21 cellular contexts compared by ENCODE assay signal in the genomic region with DNA sequence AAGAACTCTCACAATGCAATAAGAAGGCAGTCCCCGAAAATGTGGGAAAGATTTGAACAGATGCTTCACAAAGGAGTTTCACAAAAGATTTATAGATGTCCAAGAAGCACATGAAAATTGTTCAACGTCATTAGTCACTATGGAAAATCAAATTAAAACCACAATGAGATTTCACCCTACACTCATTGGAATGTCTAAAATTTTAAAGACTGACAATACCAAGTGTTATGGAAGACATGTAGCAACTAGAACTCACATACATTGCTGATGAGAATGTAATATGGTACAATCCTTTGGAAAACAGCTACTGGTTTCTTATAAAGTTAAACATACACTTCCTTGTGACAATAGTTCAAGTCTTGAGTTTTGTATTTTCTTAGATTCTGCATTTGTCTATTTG. TPM values are rescaled to one million over a fixed set of nuclear protein-coding genes. Genes with fewer than 3 reads are reported as not detected.
DNase-seq lines count a peak whose midpoint lies in the region; ATAC-seq, FAIRE-seq and TF ChIP-seq lines count a peak whose summit lies in the region.
"Had no signal": no experiment of that assay in that cellular context is flagged by ENCODE, and none has a peak within 500 bp of the region (broad histone marks: within the 10 kb centered on the region; RNA-seq: fewer than 3 reads in every experiment).

No MANE protein-coding gene starts in this region.

- H3K36me3 ChIP-seq in mammary epithelial cell (ENCODE audit: insufficient read depth, low read length) (no peaks in the 10 kb centered on the region), astrocyte (ENCODE audit: insufficient read depth, low read length) (no peaks in the 10 kb centered on the region)
- H3K36me3 ChIP-seq: HAP-1 had no signal

- 50% methylated on average over 2 of the region's 2 CpGs for WGBS in mammary epithelial cell (ENCODE audit: low coverage, missing lambda C conversion rate)

- H3K4me3 ChIP-seq in mammary epithelial cell (replicated peaks in 1 of 3; ENCODE audit: insufficient read depth in 1 of 3, low read depth in 2 of 3, low read length in 3 of 3) (no peak overlapping the region), astrocyte (ENCODE audit: insufficient read depth, low read depth, low read length) (no peak overlapping the region)
- H3K4me3 ChIP-seq: A549, GM23248, HAP-1 had no signal

- H3K27me3 ChIP-seq in mammary epithelial cell (ENCODE audit: insufficient read depth, low read length) (no peaks in the 10 kb centered on the region), astrocyte (ENCODE audit: insufficient read depth, low read length) (no peaks in the 10 kb centered on the region), foreskin keratinocyte (no peaks in the 10 kb centered on the region)

- intact Hi-C loops in mammary epithelial cell (cut with micrococcal nuclease) = no loop called here
- intact Hi-C loops in MCF 10A (cut with micrococcal nuclease) = loop anchor here (10.0 kb wide), 1 partner anchor 231 kb away; the partner anchor contains the start of gene NPR2
- intact Hi-C loops in activated CD8-positive, alpha-beta T cell treated with anti-CD3 and anti-CD28 coated beads for 36 hours (cut with micrococcal nuclease) = no loop called here

- no peak overlapping the region for H3K27ac Mint-ChIP-seq in MCF 10A (ENCODE audit: low read depth, unreplicated experiment)
- H3K27ac Mint-ChIP-seq in astrocyte (ENCODE audit: unreplicated experiment) = no peak overlapping the region
- H3K27ac Mint-ChIP-seq in activated CD8-positive, alpha-beta T cell treated with anti-CD3 and anti-CD28 coated beads for 36 hours = no peak overlapping the region
- H3K27ac Mint-ChIP-seq: CD4-positive, alpha-beta T cell; IgD-negative memory B cell had no signal

- no peaks in the 10 kb centered on the region for H3K36me3 Mint-ChIP-seq in MCF 10A (ENCODE audit: insufficient read depth, unreplicated experiment)
- H3K36me3 Mint-ChIP-seq in astrocyte (ENCODE audit: low read depth, unreplicated experiment) = no peaks in the 10 kb centered on the region
- H3K36me3 Mint-ChIP-seq in activated CD8-positive, alpha-beta T cell treated with anti-CD3 and anti-CD28 coated beads for 36 hours (ENCODE audit: low read depth) = no peaks in the 10 kb centered on the region
- H3K36me3 Mint-ChIP-seq: IgD-negative memory B cell had no signal

- ATAC-seq in foreskin keratinocyte = peak; percentile 53
- ATAC-seq in activated CD8-positive, alpha-beta T cell treated with anti-CD3 and anti-CD28 coated beads for 36 hours = no peak
- ATAC-seq in HG03442 (IDR thresholded peaks at IDR 0.05; ENCODE audit: unreplicated experiment) = no peak
- ATAC-seq: A549 had no signal

- FAIRE-seq in astrocyte (lab: Jason Lieb, UNC) = peak; percentile 73
- FAIRE-seq: A549, GM19239, HTR-8/SVneo had no signal

- peaks cover 12% of the 10 kb centered on the region for H3K27me3 Mint-ChIP-seq in MCF 10A (ENCODE audit: insufficient read depth, unreplicated experiment)
- H3K27me3 Mint-ChIP-seq in astrocyte (ENCODE audit: low read depth, unreplicated experiment) = peaks cover 9% of the 10 kb centered on the region
- H3K27me3 Mint-ChIP-seq in activated CD8-positive, alpha-beta T cell treated with anti-CD3 and anti-CD28 coated beads for 36 hours = no peaks in the 10 kb centered on the region
- H3K27me3 Mint-ChIP-seq: IgD-negative memory B cell had no signal

- H3K27ac ChIP-seq in mammary epithelial cell (ENCODE audit: insufficient read depth, low read depth, low read length) (peak overlapping the region; percentile 31), astrocyte (ENCODE audit: low read depth, low read length) (no peak overlapping the region), foreskin keratinocyte (peak overlapping the region; percentile 48)
- H3K27ac ChIP-seq: 22Rv1, A549, C4-2B, GM23248 had no signal

- H3K9me3 Mint-ChIP-seq in MCF 10A (ENCODE audit: unreplicated experiment) = no peaks in the 10 kb centered on the region
- no peaks in the 10 kb centered on the region for H3K9me3 Mint-ChIP-seq in astrocyte (ENCODE audit: unreplicated experiment)
- H3K9me3 Mint-ChIP-seq in activated CD8-positive, alpha-beta T cell treated with anti-CD3 and anti-CD28 coated beads for 36 hours = no peaks in the 10 kb centered on the region
- H3K9me3 Mint-ChIP-seq: CD4-positive, alpha-beta T cell; IgD-negative memory B cell had no signal

- CTCF ChIA-PET in mammary epithelial cell (lab: Charles Lee; ENCODE audit: low non-redundant PET) = no interaction called here
- CTCF ChIA-PET in MCF 10A (lab: Yijun Ruan, JAX) = interaction anchor here (0.8 to 5.5 kb wide), 3 partner anchors 16 to 70 kb away, joined by 4 to 75 read pairs (median 50); partner anchors contain the start of gene OR2S2
- CTCF ChIA-PET in activated CD8-positive, alpha-beta T cell treated with anti-CD3 and anti-CD28 coated beads for 36 hours (lab: Charles Lee) = interaction anchor here (1.3 to 8.2 kb wide), 5 partner anchors 17 to 235 kb away, joined by 3 to 136 read pairs (median 11); no protein-coding TSS in a partner anchor

- in situ Hi-C loops in mammary epithelial cell (cut with MboI; ENCODE audit: low sequenced_read_pairs in 2 of 2) = no loop called here

- DNase-seq in mammary epithelial cell (peak; percentile 76), MCF 10A (ENCODE audit: unreplicated experiment) (no peak), astrocyte (ENCODE audit: low read depth) (no peak), foreskin keratinocyte (peak; percentile 85 to 94)
- no peak for DNase-seq in activated CD8-positive, alpha-beta memory T cell treated with anti-CD3 and anti-CD28 coated beads for 24 hours
- DNase-seq in activated CD8-positive, alpha-beta T cell treated with anti-CD3 and anti-CD28 coated beads for 36 hours = no peak
- DNase-seq: AML-193; Caco-2; CD4-positive, alpha-beta T cell; DMS153; DMS79; GF-D8; GM23248 had no signal

- H3K4me3 Mint-ChIP-seq in MCF 10A (ENCODE audit: unreplicated experiment) = no peak overlapping the region
- H3K4me3 Mint-ChIP-seq in astrocyte (ENCODE audit: unreplicated experiment) = no peak overlapping the region
- no peak overlapping the region for H3K4me3 Mint-ChIP-seq in activated CD8-positive, alpha-beta T cell treated with anti-CD3 and anti-CD28 coated beads for 36 hours
- H3K4me3 Mint-ChIP-seq: CD4-positive, alpha-beta T cell; IgD-negative memory B cell had no signal

- H3K9ac ChIP-seq in mammary epithelial cell (ENCODE audit: insufficient read depth, low read length) (no peak overlapping the region), astrocyte (ENCODE audit: low read length) (no peak overlapping the region)
- H3K9ac ChIP-seq: GM23248 had no signal

- peaks cover 25% of the 10 kb centered on the region for H3K4me1 Mint-ChIP-seq in MCF 10A (ENCODE audit: insufficient read depth, unreplicated experiment)
- H3K4me1 Mint-ChIP-seq in astrocyte (ENCODE audit: low read depth, unreplicated experiment) = peaks cover 7% of the 10 kb centered on the region
- no peaks in the 10 kb centered on the region for H3K4me1 Mint-ChIP-seq in activated CD8-positive, alpha-beta T cell treated with anti-CD3 and anti-CD28 coated beads for 36 hours (ENCODE audit: low read depth)

- peak overlapping the region; percentile 74 for H2AFZ ChIP-seq in mammary epithelial cell (ENCODE audit: low read depth, low read length)
- H2AFZ ChIP-seq in astrocyte (ENCODE audit: low read depth, low read length) = no peak overlapping the region
- H2AFZ ChIP-seq: GM23248 had no signal

- no peaks in the 10 kb centered on the region for H4K20me1 ChIP-seq in mammary epithelial cell (ENCODE audit: insufficient read depth, low read length)
- H4K20me1 ChIP-seq in astrocyte (ENCODE audit: insufficient read depth, low read length) = no peaks in the 10 kb centered on the region

- dilution Hi-C loops in mammary epithelial cell (cut with HindIII; ENCODE audit: low sequenced_read_pairs) = loop anchor here (10.0 kb wide), 1 partner anchor 119 kb away; no protein-coding TSS in a partner anchor

- H3K9me3 ChIP-seq in mammary epithelial cell (replicated peaks; ENCODE audit: insufficient read depth, low read length) (no peaks in the 10 kb centered on the region), astrocyte (ENCODE audit: insufficient read depth, low read depth, low read length) (no peaks in the 10 kb centered on the region)
- H3K9me3 ChIP-seq: A549, Caco-2, HAP-1 had no signal

- no peaks in the 10 kb centered on the region for H3K79me2 ChIP-seq in mammary epithelial cell (ENCODE audit: insufficient read depth, low read length)
- H3K79me2 ChIP-seq in astrocyte (ENCODE audit: insufficient read depth, low read length) = no peaks in the 10 kb centered on the region

- TF ChIP-seq CTCF in mammary epithelial cell (conservative IDR thresholded peaks at IDR 0.05 in 1 of 2, IDR thresholded peaks at IDR 0.05 in 1 of 2; ENCODE audit: extremely low read depth in 1 of 2, insufficient read depth in 1 of 2, low read depth in 1 of 2, low read length in 2 of 2) (no peak), MCF 10A (IDR thresholded peaks at IDR 0.05; ENCODE audit: unreplicated experiment) (no peak), astrocyte (IDR thresholded peaks at IDR 0.05; ENCODE audit: insufficient read depth, low read depth, low read length) (no peak), foreskin keratinocyte (conservative IDR thresholded peaks at IDR 0.05) (no peak)
- TF ChIP-seq CTCF in activated CD8-positive, alpha-beta T cell treated with anti-CD3 and anti-CD28 coated beads for 36 hours (IDR thresholded peaks at IDR 0.05) = no peak

- H3K4me2 ChIP-seq in mammary epithelial cell (ENCODE audit: insufficient read depth, low read depth, low read length) (no peak overlapping the region), astrocyte (ENCODE audit: low read length) (no peak overlapping the region)
- H3K4me2 ChIP-seq: A549 had no signal

- peaks cover 24% of the 10 kb centered on the region for H3K4me1 ChIP-seq in mammary epithelial cell (ENCODE audit: insufficient read depth, low read length)
- H3K4me1 ChIP-seq in astrocyte (ENCODE audit: insufficient read depth, low read length) = peaks cover 11% of the 10 kb centered on the region
- peaks cover 30% of the 10 kb centered on the region for H3K4me1 ChIP-seq in foreskin keratinocyte
- H3K4me1 ChIP-seq: Caco-2 had no signal

- POLR2A ChIA-PET in MCF 10A (lab: Yijun Ruan, JAX) = no interaction called here
- POLR2A ChIA-PET in activated CD8-positive, alpha-beta T cell treated with anti-CD3 and anti-CD28 coated beads for 36 hours (lab: Charles Lee) = no interaction called here

- BruUV-seq in mammary epithelial cell (replicated peaks; lab: Mats Ljungman, UMichigan) (no TSS peak), MCF 10A (replicated peaks; lab: Mats Ljungman, UMichigan) (no TSS peak)

RNA-seq across cellular contexts. Expression of gene RECK, which starts 11.0 kb away (rescaled TPM):
- total RNA-seq in mammary epithelial cell = 10 to 100 TPM in 1 of 2 donors, 1 to 10 TPM in 1; 5.6 to 12.7 TPM
- polyA plus RNA-seq in mammary epithelial cell = 4.1 TPM
- 5.5 TPM for polyA minus RNA-seq in mammary epithelial cell
- 3.3 and 3.7 TPM in 2 replicates for total RNA-seq in MCF 10A (2022)
- total RNA-seq in astrocyte = 21.6 and 25.1 TPM in 2 replicates
- total RNA-seq in foreskin keratinocyte = 3.6 and 4.1 TPM in 2 replicates
- polyA plus RNA-seq in foreskin keratinocyte = 2.4 and 3.2 TPM in 2 replicates
- 1 to 10 TPM; 5.3 to 6.5 TPM for total RNA-seq in activated CD8-positive, alpha-beta T cell treated with anti-CD3 and anti-CD28 coated beads for 36 hours

Comparison
In these comparisons a context has a peak if more than half of its experiments do, and no peak if none do; other contexts are left out.
1. DNase-seq: peak in mammary epithelial cell (single experiment) and foreskin keratinocyte (2 of 2); none in MCF 10A (single experiment), astrocyte (single experiment), activated CD8-positive, alpha-beta memory T cell treated with anti-CD3 and anti-CD28 coated beads for 24 hours (single experiment) and activated CD8-positive, alpha-beta T cell treated with anti-CD3 and anti-CD28 coated beads for 36 hours (single experiment).